1 cellular context compared by ENCODE assay signal in the genomic region with DNA sequence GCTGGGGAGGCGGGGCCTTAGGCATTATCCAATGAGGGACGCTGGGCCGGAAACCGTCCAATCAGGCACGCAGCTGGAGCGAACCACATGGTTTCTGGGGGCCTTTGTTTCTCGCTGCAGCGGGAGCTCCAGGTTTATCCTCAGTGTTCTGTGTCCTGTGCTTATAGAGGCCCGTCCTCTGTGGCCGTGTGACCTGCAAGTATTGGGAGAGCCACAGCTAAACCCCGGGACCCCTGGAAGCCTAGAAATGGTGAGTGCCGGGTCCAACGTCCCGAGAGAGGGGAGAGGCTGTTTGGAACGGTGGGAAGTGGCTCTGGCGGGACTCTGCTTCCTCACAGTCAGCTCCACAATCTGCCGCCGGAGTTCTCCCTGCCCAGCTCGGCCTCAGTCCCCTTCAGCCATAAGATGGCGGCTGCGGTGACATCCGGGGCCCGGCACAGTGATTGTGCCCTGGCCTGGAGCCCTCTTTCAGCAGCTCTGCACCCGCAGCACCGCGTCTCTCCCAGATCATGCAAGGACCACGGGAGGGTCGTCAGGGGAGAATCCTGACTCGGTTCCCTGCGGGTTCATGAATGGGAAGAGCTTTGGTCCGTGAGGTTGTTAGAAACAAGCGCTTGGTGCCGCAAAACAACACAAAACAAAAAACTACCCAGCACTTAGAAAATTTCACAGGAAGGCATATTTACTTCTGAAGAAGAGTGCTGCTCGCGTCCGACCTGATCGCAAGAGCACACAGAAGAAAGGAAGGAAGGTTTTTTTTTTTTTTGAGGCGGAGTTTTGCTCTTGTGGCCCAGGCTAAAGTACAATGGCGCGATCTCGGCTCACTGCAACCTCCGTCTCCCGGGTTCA.
TF ChIP-seq lines count a peak whose summit lies in the region.

A gene (plus strand): TSS at position 133 of the 849 bp plus-strand sequence. CDS start 115 bp downstream, at position 248.

TF ChIP-seq in HepG2, 621 proteins besides CTCF, POLR2A, EP300 and RAD21 (continued from another document and continues in another):
- TF ChIP-seq, protein P1, sequence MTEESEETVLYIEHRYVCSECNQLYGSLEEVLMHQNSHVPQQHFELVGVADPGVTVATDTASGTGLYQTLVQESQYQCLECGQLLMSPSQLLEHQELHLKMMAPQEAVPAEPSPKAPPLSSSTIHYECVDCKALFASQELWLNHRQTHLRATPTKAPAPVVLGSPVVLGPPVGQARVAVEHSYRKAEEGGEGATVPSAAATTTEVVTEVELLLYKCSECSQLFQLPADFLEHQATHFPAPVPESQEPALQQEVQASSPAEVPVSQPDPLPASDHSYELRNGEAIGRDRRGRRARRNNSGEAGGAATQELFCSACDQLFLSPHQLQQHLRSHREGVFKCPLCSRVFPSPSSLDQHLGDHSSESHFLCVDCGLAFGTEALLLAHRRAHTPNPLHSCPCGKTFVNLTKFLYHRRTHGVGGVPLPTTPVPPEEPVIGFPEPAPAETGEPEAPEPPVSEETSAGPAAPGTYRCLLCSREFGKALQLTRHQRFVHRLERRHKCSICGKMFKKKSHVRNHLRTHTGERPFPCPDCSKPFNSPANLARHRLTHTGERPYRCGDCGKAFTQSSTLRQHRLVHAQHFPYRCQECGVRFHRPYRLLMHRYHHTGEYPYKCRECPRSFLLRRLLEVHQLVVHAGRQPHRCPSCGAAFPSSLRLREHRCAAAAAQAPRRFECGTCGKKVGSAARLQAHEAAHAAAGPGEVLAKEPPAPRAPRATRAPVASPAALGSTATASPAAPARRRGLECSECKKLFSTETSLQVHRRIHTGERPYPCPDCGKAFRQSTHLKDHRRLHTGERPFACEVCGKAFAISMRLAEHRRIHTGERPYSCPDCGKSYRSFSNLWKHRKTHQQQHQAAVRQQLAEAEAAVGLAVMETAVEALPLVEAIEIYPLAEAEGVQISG (CRISPR knock-in tag; IDR thresholded peaks at IDR 0.05), result peak; percentile 32; the same call in 1 of the 2 replicates
- TF ChIP-seq, protein P2, sequence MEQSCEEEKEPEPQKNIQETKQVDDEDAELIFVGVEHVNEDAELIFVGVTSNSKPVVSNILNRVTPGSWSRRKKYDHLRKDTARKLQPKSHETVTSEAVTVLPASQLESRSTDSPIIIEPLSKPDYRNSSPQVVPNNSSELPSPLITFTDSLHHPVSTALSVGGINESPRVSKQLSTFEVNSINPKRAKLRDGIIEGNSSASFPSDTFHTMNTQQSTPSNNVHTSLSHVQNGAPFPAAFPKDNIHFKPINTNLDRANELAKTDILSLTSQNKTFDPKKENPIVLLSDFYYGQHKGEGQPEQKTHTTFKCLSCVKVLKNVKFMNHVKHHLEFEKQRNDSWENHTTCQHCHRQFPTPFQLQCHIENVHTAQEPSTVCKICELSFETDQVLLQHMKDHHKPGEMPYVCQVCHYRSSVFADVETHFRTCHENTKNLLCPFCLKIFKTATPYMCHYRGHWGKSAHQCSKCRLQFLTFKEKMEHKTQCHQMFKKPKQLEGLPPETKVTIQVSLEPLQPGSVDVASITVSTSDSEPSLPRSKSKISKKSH (CRISPR knock-in tag; IDR thresholded peaks at IDR 0.05; ENCODE audit: borderline replicate concordance), result peak; percentile 75; the same call in 1 of the 2 replicates
- TF ChIP-seq, protein P3, sequence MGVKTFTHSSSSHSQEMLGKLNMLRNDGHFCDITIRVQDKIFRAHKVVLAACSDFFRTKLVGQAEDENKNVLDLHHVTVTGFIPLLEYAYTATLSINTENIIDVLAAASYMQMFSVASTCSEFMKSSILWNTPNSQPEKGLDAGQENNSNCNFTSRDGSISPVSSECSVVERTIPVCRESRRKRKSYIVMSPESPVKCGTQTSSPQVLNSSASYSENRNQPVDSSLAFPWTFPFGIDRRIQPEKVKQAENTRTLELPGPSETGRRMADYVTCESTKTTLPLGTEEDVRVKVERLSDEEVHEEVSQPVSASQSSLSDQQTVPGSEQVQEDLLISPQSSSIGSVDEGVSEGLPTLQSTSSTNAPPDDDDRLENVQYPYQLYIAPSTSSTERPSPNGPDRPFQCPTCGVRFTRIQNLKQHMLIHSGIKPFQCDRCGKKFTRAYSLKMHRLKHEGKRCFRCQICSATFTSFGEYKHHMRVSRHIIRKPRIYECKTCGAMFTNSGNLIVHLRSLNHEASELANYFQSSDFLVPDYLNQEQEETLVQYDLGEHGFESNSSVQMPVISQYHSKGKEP (CRISPR knock-in tag; IDR thresholded peaks at IDR 0.05), result no peak
- TF ChIP-seq CBX1 (IDR thresholded peaks at IDR 0.05; ENCODE audit: low read depth), result peak; percentile 23
- TF ChIP-seq FOXJ3 (CRISPR knock-in tag; IDR thresholded peaks at IDR 0.05; ENCODE audit: borderline replicate concordance), result peak; percentile 23; the same call in 1 of the 2 replicates
- TF ChIP-seq ZSCAN31 (CRISPR knock-in tag; IDR thresholded peaks at IDR 0.05; ENCODE audit: low read depth), result no peak
- TF ChIP-seq SALL1 (CRISPR knock-in tag; IDR thresholded peaks at IDR 0.05), result peak; percentile 67
- TF ChIP-seq, protein P4, sequence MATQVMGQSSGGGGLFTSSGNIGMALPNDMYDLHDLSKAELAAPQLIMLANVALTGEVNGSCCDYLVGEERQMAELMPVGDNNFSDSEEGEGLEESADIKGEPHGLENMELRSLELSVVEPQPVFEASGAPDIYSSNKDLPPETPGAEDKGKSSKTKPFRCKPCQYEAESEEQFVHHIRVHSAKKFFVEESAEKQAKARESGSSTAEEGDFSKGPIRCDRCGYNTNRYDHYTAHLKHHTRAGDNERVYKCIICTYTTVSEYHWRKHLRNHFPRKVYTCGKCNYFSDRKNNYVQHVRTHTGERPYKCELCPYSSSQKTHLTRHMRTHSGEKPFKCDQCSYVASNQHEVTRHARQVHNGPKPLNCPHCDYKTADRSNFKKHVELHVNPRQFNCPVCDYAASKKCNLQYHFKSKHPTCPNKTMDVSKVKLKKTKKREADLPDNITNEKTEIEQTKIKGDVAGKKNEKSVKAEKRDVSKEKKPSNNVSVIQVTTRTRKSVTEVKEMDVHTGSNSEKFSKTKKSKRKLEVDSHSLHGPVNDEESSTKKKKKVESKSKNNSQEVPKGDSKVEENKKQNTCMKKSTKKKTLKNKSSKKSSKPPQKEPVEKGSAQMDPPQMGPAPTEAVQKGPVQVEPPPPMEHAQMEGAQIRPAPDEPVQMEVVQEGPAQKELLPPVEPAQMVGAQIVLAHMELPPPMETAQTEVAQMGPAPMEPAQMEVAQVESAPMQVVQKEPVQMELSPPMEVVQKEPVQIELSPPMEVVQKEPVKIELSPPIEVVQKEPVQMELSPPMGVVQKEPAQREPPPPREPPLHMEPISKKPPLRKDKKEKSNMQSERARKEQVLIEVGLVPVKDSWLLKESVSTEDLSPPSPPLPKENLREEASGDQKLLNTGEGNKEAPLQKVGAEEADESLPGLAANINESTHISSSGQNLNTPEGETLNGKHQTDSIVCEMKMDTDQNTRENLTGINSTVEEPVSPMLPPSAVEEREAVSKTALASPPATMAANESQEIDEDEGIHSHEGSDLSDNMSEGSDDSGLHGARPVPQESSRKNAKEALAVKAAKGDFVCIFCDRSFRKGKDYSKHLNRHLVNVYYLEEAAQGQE (IDR thresholded peaks at IDR 0.05; ENCODE audit: borderline replicate concordance in 1 of 2, low read depth in 1 of 2, low read length in 2 of 2), result peak in 1 of 2 experiments; percentile 62; a peak in 1 of 4 replicates
- TF ChIP-seq, protein P5, sequence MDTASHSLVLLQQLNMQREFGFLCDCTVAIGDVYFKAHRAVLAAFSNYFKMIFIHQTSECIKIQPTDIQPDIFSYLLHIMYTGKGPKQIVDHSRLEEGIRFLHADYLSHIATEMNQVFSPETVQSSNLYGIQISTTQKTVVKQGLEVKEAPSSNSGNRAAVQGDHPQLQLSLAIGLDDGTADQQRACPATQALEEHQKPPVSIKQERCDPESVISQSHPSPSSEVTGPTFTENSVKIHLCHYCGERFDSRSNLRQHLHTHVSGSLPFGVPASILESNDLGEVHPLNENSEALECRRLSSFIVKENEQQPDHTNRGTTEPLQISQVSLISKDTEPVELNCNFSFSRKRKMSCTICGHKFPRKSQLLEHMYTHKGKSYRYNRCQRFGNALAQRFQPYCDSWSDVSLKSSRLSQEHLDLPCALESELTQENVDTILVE (CRISPR knock-in tag; IDR thresholded peaks at IDR 0.05), result peak; percentile 46; the same call in 1 of the 2 replicates
- TF ChIP-seq HDAC1 (CRISPR knock-in tag; IDR thresholded peaks at IDR 0.05), result peak; percentile 37; the same call in 1 of the 2 replicates
- TF ChIP-seq, protein P6, sequence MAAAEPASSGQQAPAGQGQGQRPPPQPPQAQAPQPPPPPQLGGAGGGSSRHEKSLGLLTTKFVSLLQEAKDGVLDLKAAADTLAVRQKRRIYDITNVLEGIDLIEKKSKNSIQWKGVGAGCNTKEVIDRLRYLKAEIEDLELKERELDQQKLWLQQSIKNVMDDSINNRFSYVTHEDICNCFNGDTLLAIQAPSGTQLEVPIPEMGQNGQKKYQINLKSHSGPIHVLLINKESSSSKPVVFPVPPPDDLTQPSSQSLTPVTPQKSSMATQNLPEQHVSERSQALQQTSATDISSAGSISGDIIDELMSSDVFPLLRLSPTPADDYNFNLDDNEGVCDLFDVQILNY (CRISPR knock-in tag; conservative IDR thresholded peaks at IDR 0.05), result no peak
- TF ChIP-seq ATF1 (CRISPR knock-in tag; IDR thresholded peaks at IDR 0.05), result no peak
- TF ChIP-seq, protein P7, sequence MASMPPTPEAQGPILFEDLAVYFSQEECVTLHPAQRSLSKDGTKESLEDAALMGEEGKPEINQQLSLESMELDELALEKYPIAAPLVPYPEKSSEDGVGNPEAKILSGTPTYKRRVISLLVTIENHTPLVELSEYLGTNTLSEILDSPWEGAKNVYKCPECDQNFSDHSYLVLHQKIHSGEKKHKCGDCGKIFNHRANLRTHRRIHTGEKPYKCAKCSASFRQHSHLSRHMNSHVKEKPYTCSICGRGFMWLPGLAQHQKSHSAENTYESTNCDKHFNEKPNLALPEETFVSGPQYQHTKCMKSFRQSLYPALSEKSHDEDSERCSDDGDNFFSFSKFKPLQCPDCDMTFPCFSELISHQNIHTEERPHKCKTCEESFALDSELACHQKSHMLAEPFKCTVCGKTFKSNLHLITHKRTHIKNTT (CRISPR knock-in tag; IDR thresholded peaks at IDR 0.05), result no peak
- TF ChIP-seq ZNF383 (CRISPR knock-in tag; IDR thresholded peaks at IDR 0.05; ENCODE audit: borderline replicate concordance), result 0 out of 2 replicates have a peak, but pooled peaks have one; percentile 48
- TF ChIP-seq, protein P8, sequence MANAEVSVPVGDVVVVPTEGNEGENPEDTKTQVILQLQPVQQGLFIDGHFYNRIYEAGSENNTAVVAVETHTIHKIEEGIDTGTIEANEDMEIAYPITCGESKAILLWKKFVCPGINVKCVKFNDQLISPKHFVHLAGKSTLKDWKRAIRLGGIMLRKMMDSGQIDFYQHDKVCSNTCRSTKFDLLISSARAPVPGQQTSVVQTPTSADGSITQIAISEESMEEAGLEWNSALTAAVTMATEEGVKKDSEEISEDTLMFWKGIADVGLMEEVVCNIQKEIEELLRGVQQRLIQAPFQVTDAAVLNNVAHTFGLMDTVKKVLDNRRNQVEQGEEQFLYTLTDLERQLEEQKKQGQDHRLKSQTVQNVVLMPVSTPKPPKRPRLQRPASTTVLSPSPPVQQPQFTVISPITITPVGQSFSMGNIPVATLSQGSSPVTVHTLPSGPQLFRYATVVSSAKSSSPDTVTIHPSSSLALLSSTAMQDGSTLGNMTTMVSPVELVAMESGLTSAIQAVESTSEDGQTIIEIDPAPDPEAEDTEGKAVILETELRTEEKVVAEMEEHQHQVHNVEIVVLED (CRISPR knock-in tag; IDR thresholded peaks at IDR 0.05; ENCODE audit: borderline replicate concordance), result no peak; the same call in 1 of the 2 replicates
- 0 out of 2 replicates have a peak, but pooled peaks have one; percentile 36 for TF ChIP-seq FOXK2 (IDR thresholded peaks at IDR 0.05)
- TF ChIP-seq, protein P9, sequence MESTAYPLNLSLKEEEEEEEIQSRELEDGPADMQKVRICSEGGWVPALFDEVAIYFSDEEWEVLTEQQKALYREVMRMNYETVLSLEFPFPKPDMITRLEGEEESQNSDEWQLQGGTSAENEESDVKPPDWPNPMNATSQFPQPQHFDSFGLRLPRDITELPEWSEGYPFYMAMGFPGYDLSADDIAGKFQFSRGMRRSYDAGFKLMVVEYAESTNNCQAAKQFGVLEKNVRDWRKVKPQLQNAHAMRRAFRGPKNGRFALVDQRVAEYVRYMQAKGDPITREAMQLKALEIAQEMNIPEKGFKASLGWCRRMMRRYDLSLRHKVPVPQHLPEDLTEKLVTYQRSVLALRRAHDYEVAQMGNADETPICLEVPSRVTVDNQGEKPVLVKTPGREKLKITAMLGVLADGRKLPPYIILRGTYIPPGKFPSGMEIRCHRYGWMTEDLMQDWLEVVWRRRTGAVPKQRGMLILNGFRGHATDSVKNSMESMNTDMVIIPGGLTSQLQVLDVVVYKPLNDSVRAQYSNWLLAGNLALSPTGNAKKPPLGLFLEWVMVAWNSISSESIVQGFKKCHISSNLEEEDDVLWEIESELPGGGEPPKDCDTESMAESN (CRISPR knock-in tag; conservative IDR thresholded peaks at IDR 0.05), result no peak
- TF ChIP-seq ZNF577 (CRISPR knock-in tag; IDR thresholded peaks at IDR 0.05; ENCODE audit: borderline replicate concordance, low read depth), result 0 out of 2 replicates have a peak, but pooled peaks have one; percentile 85
- TF ChIP-seq POLR2AphosphoS2 (IDR thresholded peaks at IDR 0.05; ENCODE audit: low read depth, low read length), result 0 out of 2 replicates have a peak, but pooled peaks have one; percentile 44
- no peak for TF ChIP-seq TCF7L2 (IDR thresholded peaks at IDR 0.05; ENCODE audit: low read depth, low read length)
- TF ChIP-seq, protein P10, sequence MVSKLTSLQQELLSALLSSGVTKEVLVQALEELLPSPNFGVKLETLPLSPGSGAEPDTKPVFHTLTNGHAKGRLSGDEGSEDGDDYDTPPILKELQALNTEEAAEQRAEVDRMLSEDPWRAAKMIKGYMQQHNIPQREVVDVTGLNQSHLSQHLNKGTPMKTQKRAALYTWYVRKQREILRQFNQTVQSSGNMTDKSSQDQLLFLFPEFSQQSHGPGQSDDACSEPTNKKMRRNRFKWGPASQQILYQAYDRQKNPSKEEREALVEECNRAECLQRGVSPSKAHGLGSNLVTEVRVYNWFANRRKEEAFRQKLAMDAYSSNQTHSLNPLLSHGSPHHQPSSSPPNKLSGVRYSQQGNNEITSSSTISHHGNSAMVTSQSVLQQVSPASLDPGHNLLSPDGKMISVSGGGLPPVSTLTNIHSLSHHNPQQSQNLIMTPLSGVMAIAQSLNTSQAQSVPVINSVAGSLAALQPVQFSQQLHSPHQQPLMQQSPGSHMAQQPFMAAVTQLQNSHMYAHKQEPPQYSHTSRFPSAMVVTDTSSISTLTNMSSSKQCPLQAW (CRISPR knock-in tag; IDR thresholded peaks at IDR 0.05), result no peak
- 0 out of 2 replicates have a peak, but pooled peaks have one; percentile 53 for TF ChIP-seq ZNF224 (CRISPR knock-in tag; IDR thresholded peaks at IDR 0.05)
- TF ChIP-seq, protein P11, sequence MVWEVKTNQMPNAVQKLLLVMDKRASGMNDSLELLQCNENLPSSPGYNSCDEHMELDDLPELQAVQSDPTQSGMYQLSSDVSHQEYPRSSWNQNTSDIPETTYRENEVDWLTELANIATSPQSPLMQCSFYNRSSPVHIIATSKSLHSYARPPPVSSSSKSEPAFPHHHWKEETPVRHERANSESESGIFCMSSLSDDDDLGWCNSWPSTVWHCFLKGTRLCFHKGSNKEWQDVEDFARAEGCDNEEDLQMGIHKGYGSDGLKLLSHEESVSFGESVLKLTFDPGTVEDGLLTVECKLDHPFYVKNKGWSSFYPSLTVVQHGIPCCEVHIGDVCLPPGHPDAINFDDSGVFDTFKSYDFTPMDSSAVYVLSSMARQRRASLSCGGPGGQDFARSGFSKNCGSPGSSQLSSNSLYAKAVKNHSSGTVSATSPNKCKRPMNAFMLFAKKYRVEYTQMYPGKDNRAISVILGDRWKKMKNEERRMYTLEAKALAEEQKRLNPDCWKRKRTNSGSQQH (CRISPR knock-in tag; IDR thresholded peaks at IDR 0.05; ENCODE audit: low read depth), result no peak
- TF ChIP-seq ZNF143 (CRISPR knock-in tag; IDR thresholded peaks at IDR 0.05), result peak; percentile 39; the same call in 1 of the 2 replicates
